Comparison of ENCODE assay signal across 22 cellular contexts in the genomic region with DNA sequence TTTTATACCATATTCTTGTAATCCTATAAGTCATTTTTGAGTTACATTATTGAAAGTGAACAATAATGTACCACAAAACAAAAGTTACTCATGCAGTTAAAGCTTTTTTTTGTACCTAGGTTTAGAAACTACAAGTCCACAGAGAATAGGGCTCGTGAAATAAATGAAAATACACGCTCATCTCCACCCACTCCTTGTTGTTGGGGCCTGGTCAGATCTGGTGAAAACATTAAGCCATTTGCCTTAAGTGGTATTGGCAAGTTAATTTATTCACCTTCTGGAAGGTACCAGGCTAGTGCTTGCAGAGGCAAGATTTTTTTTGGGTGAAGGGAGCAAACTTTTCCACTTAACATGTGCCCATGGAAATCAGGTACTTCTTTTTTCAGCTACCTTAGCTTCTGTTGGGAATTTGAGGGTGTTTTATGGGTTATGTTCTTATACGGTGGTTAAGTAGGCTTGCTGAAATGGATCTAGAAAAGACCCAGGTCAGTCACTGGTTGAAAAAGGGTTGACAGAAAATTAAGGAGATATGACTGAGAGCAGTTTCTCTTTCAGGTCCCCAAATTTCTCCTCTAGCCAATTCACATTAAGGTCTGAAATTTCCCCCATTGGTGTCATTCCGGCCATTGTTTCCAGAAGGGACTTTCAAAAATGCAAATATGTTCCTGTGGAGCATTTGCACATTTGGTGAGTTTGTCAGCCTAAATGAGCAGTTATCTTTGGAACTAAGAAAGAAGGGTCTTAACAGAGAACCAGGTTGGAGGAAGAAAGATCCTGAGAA.
"Had no signal": no experiment of that assay in that cellular context is flagged by ENCODE, and none has a peak within 500 bp of the region (broad histone marks: within the 10 kb centered on the region; RNA-seq: fewer than 3 reads in every experiment).

No MANE protein-coding gene starts in this region.

- H3K27ac Mint-ChIP-seq: activated CD4-positive, alpha-beta T cell treated with anti-CD3 and anti-CD28 coated beads, Interleukin-2, amount 10 ng/mL, durations not matched to agents 7 days and 5 days; activated CD8-positive, alpha-beta T cell treated with anti-CD3 and anti-CD28 coated beads, Interleukin-2, amount 10 ng/mL, durations not matched to agents 7 days and 5 days; activated naive CD4-positive, alpha-beta T cell treated with anti-CD3 and anti-CD28 coated beads, Interleukin-2, amount 50 U/mL, for 72 hours; activated T-helper 1 cell treated with anti-CD3 and anti-CD28 coated beads, Interleukin-12 subunit alpha, Interleukin-12 subunit beta, Interleukin-2, Interleukin-4 antibody, amounts not matched to agents 30 ng/mL and 10 ng/mL and 1 ng/mL, durations not matched to agents 14 hours and 24 hours and 36 hours; brain; mesothelial cell of epicardium; natural killer cell; stimulated activated effector memory CD8-positive, alpha-beta T cell treated with anti-CD3 and anti-CD28 coated beads, Interleukin-12 subunit alpha, Interleukin-12 subunit beta, amount 100 ng/mL, for 72 hours had no signal

- H3K36me3 ChIP-seq: left lung, uterus had no signal

- H3K4me3 ChIP-seq: left lung, testis, uterus had no signal

- H3K27me3 ChIP-seq: left lung, testis, uterus had no signal

- H3K4me3 Mint-ChIP-seq: activated CD4-positive, alpha-beta T cell treated with anti-CD3 and anti-CD28 coated beads, Interleukin-2, amount 10 ng/mL, durations not matched to agents 7 days and 5 days; activated CD8-positive, alpha-beta T cell treated with anti-CD3 and anti-CD28 coated beads, Interleukin-2, amount 10 ng/mL, durations not matched to agents 7 days and 5 days; activated T-helper 1 cell treated with anti-CD3 and anti-CD28 coated beads, Interleukin-12 subunit alpha, Interleukin-12 subunit beta, Interleukin-2, Interleukin-4 antibody, amounts not matched to agents 30 ng/mL and 10 ng/mL and 1 ng/mL, durations not matched to agents 14 hours and 24 hours and 36 hours; brain; central memory CD8-positive, alpha-beta T cell; mesothelial cell of epicardium; natural killer cell; stimulated activated effector memory CD8-positive, alpha-beta T cell treated with anti-CD3 and anti-CD28 coated beads, Interleukin-12 subunit alpha, Interleukin-12 subunit beta, amount 100 ng/mL, for 72 hours had no signal

- H3K36me3 Mint-ChIP-seq: brain; mesothelial cell of epicardium; natural killer cell; stimulated activated effector memory CD8-positive, alpha-beta T cell treated with anti-CD3 and anti-CD28 coated beads, Interleukin-12 subunit alpha, Interleukin-12 subunit beta, amount 100 ng/mL, for 72 hours had no signal

- H3K9me3 Mint-ChIP-seq: activated CD4-positive, alpha-beta T cell treated with anti-CD3 and anti-CD28 coated beads, Interleukin-2, amount 10 ng/mL, durations not matched to agents 7 days and 5 days; activated naive CD4-positive, alpha-beta T cell treated with anti-CD3 and anti-CD28 coated beads, Interleukin-2, amount 50 U/mL, for 72 hours; activated T-helper 1 cell treated with anti-CD3 and anti-CD28 coated beads, Interleukin-12 subunit alpha, Interleukin-12 subunit beta, Interleukin-2, Interleukin-4 antibody, amounts not matched to agents 30 ng/mL and 10 ng/mL and 1 ng/mL, durations not matched to agents 14 hours and 24 hours and 36 hours; central memory CD8-positive, alpha-beta T cell; mesothelial cell of epicardium; natural killer cell; stimulated activated effector memory CD8-positive, alpha-beta T cell treated with anti-CD3 and anti-CD28 coated beads, Interleukin-12 subunit alpha, Interleukin-12 subunit beta, amount 100 ng/mL, for 72 hours had no signal

- DNase-seq: activated CD4-positive, alpha-beta T cell treated with anti-CD3 and anti-CD28 coated beads, Interleukin-2, amount 10 ng/mL, durations not matched to agents 7 days and 5 days; activated CD4-positive, CD25-positive, alpha-beta regulatory T cell treated with anti-CD3 and anti-CD28 coated beads, Interleukin-2, amount 50 U/mL, for 72 hours; activated CD8-positive, alpha-beta T cell treated with anti-CD3 and anti-CD28 coated beads, Interleukin-2, amount 10 ng/mL, durations not matched to agents 7 days and 5 days; aorta; effector memory CD4-positive, alpha-beta T cell; foreskin keratinocyte; left lung; natural killer cell; small intestine; stimulated activated CD4-positive, alpha-beta T cell treated with anti-CD3 and anti-CD28 coated beads, Interleukin-2, amount 100 ng/mL, for 24 hours; testis; trophoblast cell; uterus had no signal

- H3K9me3 ChIP-seq: left lung, testis, uterus had no signal

- H3K4me1 Mint-ChIP-seq: activated CD4-positive, alpha-beta T cell treated with anti-CD3 and anti-CD28 coated beads, Interleukin-2, amount 10 ng/mL, durations not matched to agents 7 days and 5 days; central memory CD8-positive, alpha-beta T cell; natural killer cell; stimulated activated effector memory CD8-positive, alpha-beta T cell treated with anti-CD3 and anti-CD28 coated beads, Interleukin-12 subunit alpha, Interleukin-12 subunit beta, amount 100 ng/mL, for 72 hours had no signal

- H3K4me1 ChIP-seq: foreskin keratinocyte, left lung, testis, uterus had no signal

- FAIRE-seq: colon, small intestine had no signal

- H3K27me3 Mint-ChIP-seq: central memory CD8-positive, alpha-beta T cell had no signal

- ATAC-seq: activated CD8-positive, alpha-beta T cell treated with anti-CD3 and anti-CD28 coated beads, Interleukin-2, amount 10 ng/mL, durations not matched to agents 7 days and 5 days; activated naive CD4-positive, alpha-beta T cell treated with anti-CD3 and anti-CD28 coated beads, Interleukin-2, amount 50 U/mL, for 72 hours; foreskin keratinocyte; left lung; natural killer cell; sciatic nerve; stimulated activated effector memory CD8-positive, alpha-beta T cell treated with anti-CD3 and anti-CD28 coated beads, Interleukin-12 subunit alpha, Interleukin-12 subunit beta, amount 100 ng/mL, for 72 hours had no signal

- H3K27ac ChIP-seq: foreskin keratinocyte, left lung, testis, uterus, VCaP had no signal
